Comparison of ENCODE assay signal across 12 cellular contexts in genomic region chr19:46378268-46378667, GRCh38. TPM values are rescaled to one million over a fixed set of nuclear protein-coding genes. Genes with fewer than 3 reads are reported as not detected.
DNase-seq lines count a peak whose midpoint lies in the region; ATAC-seq and TF ChIP-seq lines count a peak whose summit lies in the region.
"Had no signal": no experiment of that assay in that cellular context is flagged by ENCODE, and none has a peak within 500 bp of the region (broad histone marks: within the 10 kb centered on the region; RNA-seq: fewer than 3 reads in every experiment).

No MANE protein-coding gene starts in this region.

- TF ChIP-seq CTCF in cardiac muscle cell (IDR thresholded peaks at IDR 0.05; ENCODE audit: low read depth, low read length), result no peak
- TF ChIP-seq CTCF in dorsolateral prefrontal cortex (IDR thresholded peaks at IDR 0.05 in 54 of 56, conservative IDR thresholded peaks at IDR 0.05 in 2 of 56; ENCODE audit: low read depth in 1 of 56, partially characterized antibody in 56 of 56), result peak in 1 of 56 donors; percentile 4
- no peak for TF ChIP-seq CTCF in left lung (IDR thresholded peaks at IDR 0.05)

- H3K27me3 ChIP-seq in cardiac muscle cell (no peaks in the 10 kb centered on the region), dorsolateral prefrontal cortex (no peaks in the 10 kb centered on the region), muscle layer of duodenum (ENCODE audit: low read depth, low read length) (no peaks in the 10 kb centered on the region), aorta (ENCODE audit: control insufficient read depth in 1 of 2, insufficient read depth in 2 of 2, low read length in 1 of 2) (no peaks in the 10 kb centered on the region), left lung (no peaks in the 10 kb centered on the region)

- DNase-seq in cardiac muscle cell (ENCODE audit: low read depth in 1 of 2, low spot score in 1 of 2), result peak in 1 of 2 donors; percentile 64
- no peak for DNase-seq in Right ventricle myocardium inferior (ENCODE audit: missing footprints)
- no peak for DNase-seq in dorsolateral prefrontal cortex
- DNase-seq in aorta, result no peak
- no peak for DNase-seq in left lung
- DNase-seq in ureter (ENCODE audit: low spot score), result no peak
- DNase-seq: activated CD4-positive, alpha-beta T cell treated with anti-CD3 and anti-CD28 coated beads, Interleukin-2, amount 10 ng/mL, durations not matched to agents 24 days and 14 days; activated naive CD4-positive, alpha-beta T cell treated with Interleukin-2 at 50 U/mL for 16 hours; trophoblast cell had no signal

- H3K4me3 ChIP-seq in cardiac muscle cell, result peak overlapping the region; percentile 3
- no peak overlapping the region for H3K4me3 ChIP-seq in dorsolateral prefrontal cortex
- no peak overlapping the region for H3K4me3 ChIP-seq in muscle layer of duodenum (ENCODE audit: low read depth in 1 of 2, low read length in 2 of 2)
- no peak overlapping the region for H3K4me3 ChIP-seq in aorta (ENCODE audit: low read length in 2 of 2)
- H3K4me3 ChIP-seq in left lung, result no peak overlapping the region

- H3K4me1 ChIP-seq in cardiac muscle cell (ENCODE audit: low read depth), result peaks cover 9% of the 10 kb centered on the region
- peaks cover 5 to 24% of the 10 kb centered on the region in 2 donors for H3K4me1 ChIP-seq in muscle layer of duodenum (ENCODE audit: control insufficient read depth in 1 of 2, insufficient read depth in 2 of 2, low read length in 2 of 2)
- peaks cover 0 to 2% of the 10 kb centered on the region in 2 donors for H3K4me1 ChIP-seq in aorta (ENCODE audit: control insufficient read depth in 1 of 2, insufficient read depth in 2 of 2, low read length in 2 of 2)
- H3K4me1 ChIP-seq in left lung, result peaks cover 6 to 12% of the 10 kb centered on the region in 2 donors

- H3K27ac ChIP-seq in cardiac muscle cell, result no peak overlapping the region
- H3K27ac ChIP-seq in dorsolateral prefrontal cortex, result peak overlapping the region in 46 of 59 donors; percentile 0 to 82 (median 51)
- H3K27ac ChIP-seq in muscle layer of duodenum (ENCODE audit: low read length), result peak overlapping the region; percentile 50
- no peak overlapping the region for H3K27ac ChIP-seq in aorta (ENCODE audit: low read depth in 1 of 2, low read length in 2 of 2)
- peak overlapping the region in 1 of 2 donors; percentile 71 for H3K27ac ChIP-seq in left lung

- H3K36me3 ChIP-seq in cardiac muscle cell (peaks cover 23% of the 10 kb centered on the region), muscle layer of duodenum (ENCODE audit: control insufficient read depth in 1 of 2, insufficient read depth in 2 of 2, low read length in 2 of 2) (peaks cover 21 to 42% of the 10 kb centered on the region in 2 donors), aorta (ENCODE audit: control insufficient read depth in 1 of 2, insufficient read depth in 2 of 2, low read length in 1 of 2) (peaks cover 0 to 6% of the 10 kb centered on the region in 2 donors), left lung (peaks cover 3 to 68% of the 10 kb centered on the region in 2 donors)

- no peaks in the 10 kb centered on the region for H3K9me3 ChIP-seq in cardiac muscle cell (ENCODE audit: low read depth)
- H3K9me3 ChIP-seq in muscle layer of duodenum (ENCODE audit: control insufficient read depth in 1 of 2, low read length in 2 of 2), result no peaks in the 10 kb centered on the region
- no peaks in the 10 kb centered on the region for H3K9me3 ChIP-seq in aorta (ENCODE audit: control insufficient read depth, low read length)
- H3K9me3 ChIP-seq in left lung, result no peaks in the 10 kb centered on the region

- WGBS in aorta, 2 donors, result 2 to 7% methylated on average over 2 of the region's 2 CpGs

- intact Hi-C loops in Right ventricle myocardium inferior (cut with DNase I) (no loop called here), dorsolateral prefrontal cortex (cut with DNase I) (no loop called here), aorta (cut with DNase I) (no loop called here), left lung (cut with DNase I) (no loop called here)

- ATAC-seq in Right ventricle myocardium inferior, result no peak
- peak; percentile 46 for ATAC-seq in aorta (ENCODE audit: low FRiP score)
- ATAC-seq in left lung, result no peak
- no peak for ATAC-seq in HG02852 (IDR thresholded peaks at IDR 0.05; ENCODE audit: unreplicated experiment)

RNA-seq across cellular contexts. Expression of gene PPP5C, which starts 31.4 kb away (rescaled TPM):
- total RNA-seq in cardiac muscle cell (109 and 130 TPM in 2 replicates), Right ventricle myocardium inferior (77.3 TPM), dorsolateral prefrontal cortex (100 to 1,000 TPM in 53 of 120 experiments, 10 to 100 TPM in 67; 63.9 to 137 (median 98.8) TPM), aorta (10 to 100 TPM; 62.7 to 63.7 TPM), left lung (10 to 100 TPM; 52.6 to 55.7 TPM), ureter (91.3 TPM)
- polyA plus RNA-seq in cardiac muscle cell (120 and 123 TPM in 2 replicates), aorta (10 to 100 TPM; 23.0 to 54.3 TPM)

RNA-seq across cellular contexts. Expression of gene CCDC8, which starts 35.1 kb away (rescaled TPM):
- total RNA-seq in cardiac muscle cell (91.7 and 127 TPM in 2 replicates), Right ventricle myocardium inferior (28.9 TPM), dorsolateral prefrontal cortex (1 to 10 TPM; 1.2 to 7.4 (median 3.3) TPM), aorta (10 to 100 TPM; 18.8 to 25.7 TPM), left lung (10 to 100 TPM; 11.8 to 15.5 TPM), ureter (10.7 TPM)
- polyA plus RNA-seq in cardiac muscle cell (74.0 and 92.9 TPM in 2 replicates), aorta (10 to 100 TPM in 1 of 2 donors, 1 to 10 TPM in 1; 9.6 to 11.0 TPM)
- total RNA-seq: activated CD4-positive, alpha-beta T cell treated with anti-CD3 and anti-CD28 coated beads, Interleukin-2, amount 10 ng/mL, durations not matched to agents 24 days and 14 days; HT1080 had no signal

RNA-seq across cellular contexts. Expression of gene PNMA8C, which starts 50.5 kb away (rescaled TPM):
- 0.69 and 0.81 TPM in 2 replicates for total RNA-seq in cardiac muscle cell
- 0.20 TPM in 1 of 2 replicates, not detected in the other for polyA plus RNA-seq in cardiac muscle cell
- not detected for total RNA-seq in Right ventricle myocardium inferior
- 10 to 100 TPM; 13.9 to 66.1 (median 39.2) TPM for total RNA-seq in dorsolateral prefrontal cortex
- 1 to 10 TPM; 3.1 to 4.3 TPM for total RNA-seq in aorta
- polyA plus RNA-seq in aorta, result 1 to 10 TPM; 1.2 to 1.6 TPM
- total RNA-seq in left lung, result under 1 TPM; 0.09 to 0.16 TPM
- 0.23 TPM for total RNA-seq in ureter
- total RNA-seq: activated CD4-positive, alpha-beta T cell treated with anti-CD3 and anti-CD28 coated beads, Interleukin-2, amount 10 ng/mL, durations not matched to agents 24 days and 14 days; HT1080 had no signal

Comparison
In these comparisons a context has a peak if more than half of its experiments do, and no peak if none do; other contexts are left out.
1. H3K27ac ChIP-seq: peak in dorsolateral prefrontal cortex (46 of 59) and muscle layer of duodenum (single experiment); none in cardiac muscle cell (single experiment) and aorta (0 of 2).